In genomic region chr12:6851921-6852650, GRCh38 we compare ENCODE assay signal across 8 cellular contexts. TPM values are rescaled to one million over a fixed set of nuclear protein-coding genes. Genes with fewer than 3 reads are reported as not detected.
A peak's percentile ranks its signal among the peaks of the same experiment; 100 is the strongest.
DNase-seq lines count a peak whose midpoint lies in the region; ATAC-seq and TF ChIP-seq lines count a peak whose summit lies in the region.

USP5 (plus strand) TSS chr12:6852150; CDS start chr12:6852180, 30 bp downstream.

- peaks cover 13 to 18% of the 10 kb centered on the region in 2 donors for H3K4me1 ChIP-seq in mucosa of rectum (ENCODE audit: control insufficient read depth in 2 of 2, insufficient read depth in 2 of 2, low read length in 2 of 2)

- no peak for TF ChIP-seq CTCF in epithelial cell of proximal tubule (conservative IDR thresholded peaks at IDR 0.05; ENCODE audit: low read depth, low read length)

- H3K27ac Mint-ChIP-seq in activated T-cell treated with anti-CD3 and anti-CD28 coated beads, Interleukin-2, amount 50 U/mL, for 24 hours, result peak within 1 kb of the TSS; percentile 98

- peak within 1 kb of the TSS; percentile 98 to 100 for H3K27ac ChIP-seq in mucosa of rectum (ENCODE audit: low read depth in 2 of 2, low read length in 2 of 2)

- H3K36me3 ChIP-seq in mucosa of rectum (ENCODE audit: control insufficient read depth in 2 of 2, insufficient read depth in 2 of 2, low read length in 2 of 2), result peaks cover 11 to 24% of the 10 kb centered on the region in 2 donors

- no peaks in the 10 kb centered on the region for H3K9me3 Mint-ChIP-seq in activated T-cell treated with anti-CD3 and anti-CD28 coated beads, Interleukin-2, amount 50 U/mL, for 24 hours

- no peaks in the 10 kb centered on the region for H3K27me3 ChIP-seq in mucosa of rectum (ENCODE audit: control insufficient read depth in 2 of 2, insufficient read depth in 2 of 2, low read length in 2 of 2)

- H3K9me3 ChIP-seq in mucosa of rectum (ENCODE audit: control insufficient read depth in 2 of 2, low read length in 2 of 2), result no peaks in the 10 kb centered on the region

- peak within 1 kb of the TSS; percentile 92 to 93 for H3K9ac ChIP-seq in mucosa of rectum (ENCODE audit: low read depth in 1 of 2, low read length in 2 of 2)

- H3K27me3 Mint-ChIP-seq in activated T-cell treated with anti-CD3 and anti-CD28 coated beads, Interleukin-2, amount 50 U/mL, for 24 hours, result no peaks in the 10 kb centered on the region

- DNase-seq in DMS153 treated with DMSO at 0.1 percent for 48 hours (lab: John Stamatoyannopoulos, UW; ENCODE audit: unreplicated experiment) (peak; percentile 97), KBM-7 (peak; percentile 99), epithelial cell of proximal tubule (ENCODE audit: low read depth) (peak; percentile 93)
- DNase-seq in activated T-cell treated with anti-CD3 and anti-CD28 coated beads, Interleukin-2, amount 50 U/mL, for 24 hours, result peak; percentile 97
- DNase-seq in stimulated activated CD8-positive, alpha-beta memory T cell treated with anti-CD3 and anti-CD28 coated beads, Interleukin-4, amount 100 ng/mL, for 48 hours, result peak; percentile 97

- peak; percentile 73 for ATAC-seq in GM21717 (IDR thresholded peaks at IDR 0.05; ENCODE audit: unreplicated experiment)

- H3K4me3 ChIP-seq in epithelial cell of proximal tubule (ENCODE audit: low read depth, low read length) (peak within 1 kb of the TSS; percentile 97), mucosa of rectum (ENCODE audit: low read length in 2 of 2) (peak within 1 kb of the TSS; percentile 99 to 100)

- peaks cover 78% of the 10 kb centered on the region for H3K36me3 Mint-ChIP-seq in activated T-cell treated with anti-CD3 and anti-CD28 coated beads, Interleukin-2, amount 50 U/mL, for 24 hours (ENCODE audit: low read depth)

- peaks cover 38% of the 10 kb centered on the region for H3K4me1 Mint-ChIP-seq in activated T-cell treated with anti-CD3 and anti-CD28 coated beads, Interleukin-2, amount 50 U/mL, for 24 hours (ENCODE audit: low read depth)

- in situ Hi-C loops in KBM-7 (cut with MboI; ENCODE audit: low pct_unique_long_range_greater_than_20kb, low sequenced_read_pairs), result no loop called here

- peak within 1 kb of the TSS; percentile 89 for H3K4me3 Mint-ChIP-seq in activated T-cell treated with anti-CD3 and anti-CD28 coated beads, Interleukin-2, amount 50 U/mL, for 24 hours

TF ChIP-seq in PFSK-1, 5 proteins besides CTCF, POLR2A, EP300 and RAD21:
- TF ChIP-seq FOXP2 (optimal IDR thresholded peaks at IDR 0.05; ENCODE audit: borderline replicate concordance, extremely low read depth, extremely low read length, insufficient read depth), result peak; percentile 82
- no peak for TF ChIP-seq TAF1 (IDR thresholded peaks at IDR 0.05; ENCODE audit: borderline replicate concordance, insufficient read depth, low read length)
- peak; percentile 72 for TF ChIP-seq POLR2AphosphoS5 (IDR thresholded peaks at IDR 0.05; ENCODE audit: low read depth, low read length)

RNA-seq across cellular contexts. Expression of gene USP5, which starts in this region (rescaled TPM):
- polyA plus RNA-seq in PFSK-1 (2012; ENCODE audit: insufficient read length, low read depth), result 56.6 TPM
- total RNA-seq in epithelial cell of proximal tubule, result 60.5 and 83.8 TPM in 2 replicates

Comparison
In these comparisons a context has a peak if more than half of its experiments do, and no peak if none do; other contexts are left out.
1. Peak in every context shown above with its lines: DNase-seq, ATAC-seq, H3K4me3 ChIP-seq and H3K27ac ChIP-seq.